Comparison of ENCODE assay signal across 8 cellular contexts in genomic region chr10:97736403-97736901, GRCh38. TPM values are rescaled to one million over a fixed set of nuclear protein-coding genes. Genes with fewer than 3 reads are reported as not detected.
DNase-seq lines count a peak whose midpoint lies in the region; ATAC-seq and TF ChIP-seq lines count a peak whose summit lies in the region.

No MANE protein-coding gene starts in this region.

- H3K9me3 Mint-ChIP-seq in CD4-positive, CD25-positive, alpha-beta regulatory T cell = no peaks in the 10 kb centered on the region
- no peaks in the 10 kb centered on the region for H3K9me3 Mint-ChIP-seq in osteocyte (ENCODE audit: unreplicated experiment)

- peaks cover 20% of the 10 kb centered on the region for H3K36me3 ChIP-seq in CD4-positive, CD25-positive, alpha-beta regulatory T cell (ENCODE audit: control insufficient read depth, insufficient read depth, low read length)
- peaks cover 26% of the 10 kb centered on the region for H3K36me3 ChIP-seq in MG63
- peaks cover 14 to 26% of the 10 kb centered on the region in 2 donors for H3K36me3 ChIP-seq in duodenal mucosa (ENCODE audit: control insufficient read depth in 1 of 2, insufficient read depth in 2 of 2, low read length in 2 of 2)

- H3K27me3 Mint-ChIP-seq in CD4-positive, CD25-positive, alpha-beta regulatory T cell = peaks cover 4% of the 10 kb centered on the region
- no peaks in the 10 kb centered on the region for H3K27me3 Mint-ChIP-seq in osteocyte (ENCODE audit: unreplicated experiment)

- H3K4me1 ChIP-seq in CD4-positive, CD25-positive, alpha-beta regulatory T cell (ENCODE audit: control insufficient read depth, insufficient read depth, low read length, poor library complexity, severe bottlenecking) = peaks cover 38% of the 10 kb centered on the region
- peaks cover 11 to 20% of the 10 kb centered on the region in 2 donors for H3K4me1 ChIP-seq in duodenal mucosa (ENCODE audit: control insufficient read depth in 1 of 2, insufficient read depth in 2 of 2, low read length in 2 of 2)

- H3K4me3 ChIP-seq in CD4-positive, CD25-positive, alpha-beta regulatory T cell (ENCODE audit: low read depth, low read length) = peak overlapping the region; percentile 95
- H3K4me3 ChIP-seq in MG63 (peak overlapping the region; percentile 95), duodenal mucosa (ENCODE audit: low read depth in 1 of 2, low read length in 2 of 2) (peak overlapping the region; percentile 97 to 98)

- peak overlapping the region; percentile 97 to 98 for H3K9ac ChIP-seq in duodenal mucosa (ENCODE audit: low read depth in 1 of 2, low read length in 2 of 2)

- TF ChIP-seq CTCF in osteocyte (IDR thresholded peaks at IDR 0.05) = no peak

- peak overlapping the region; percentile 99 to 100 (median 99) for H3K4me3 Mint-ChIP-seq in CD4-positive, CD25-positive, alpha-beta regulatory T cell
- peak overlapping the region; percentile 96 for H3K4me3 Mint-ChIP-seq in osteocyte (ENCODE audit: unreplicated experiment)

- peak in 1 of 2 donors; percentile 1 for ATAC-seq in CD4-positive, CD25-positive, alpha-beta regulatory T cell (ENCODE audit: low read depth in 2 of 2)
- peak; percentile 13 for ATAC-seq in GM21723 (IDR thresholded peaks at IDR 0.05; ENCODE audit: unreplicated experiment)

- peaks cover 19 to 53% (median 34%) of the 10 kb centered on the region in 4 donors for H3K4me1 Mint-ChIP-seq in CD4-positive, CD25-positive, alpha-beta regulatory T cell
- H3K4me1 Mint-ChIP-seq in osteocyte (ENCODE audit: unreplicated experiment) = peaks cover 32% of the 10 kb centered on the region

- peak overlapping the region; percentile 92 for H3K27ac ChIP-seq in CD4-positive, CD25-positive, alpha-beta regulatory T cell (ENCODE audit: insufficient read depth, low read length, poor library complexity, severe bottlenecking)
- H3K27ac ChIP-seq in duodenal mucosa (ENCODE audit: low read depth, low read length) = no peak overlapping the region

- H3K9me3 ChIP-seq in CD4-positive, CD25-positive, alpha-beta regulatory T cell (ENCODE audit: control insufficient read depth in 2 of 2, low read length in 2 of 2) = no peaks in the 10 kb centered on the region
- H3K9me3 ChIP-seq in MG63 = no peaks in the 10 kb centered on the region
- no peaks in the 10 kb centered on the region for H3K9me3 ChIP-seq in duodenal mucosa (ENCODE audit: control insufficient read depth in 1 of 2, low read length in 2 of 2)

- H3K36me3 Mint-ChIP-seq in CD4-positive, CD25-positive, alpha-beta regulatory T cell = peaks cover 31% of the 10 kb centered on the region
- peaks cover 16% of the 10 kb centered on the region for H3K36me3 Mint-ChIP-seq in osteocyte (ENCODE audit: unreplicated experiment)

- no peak for DNase-seq in CD4-positive, CD25-positive, alpha-beta regulatory T cell
- no peak for DNase-seq in MG63
- DNase-seq in osteocyte (ENCODE audit: extremely low spot score, unreplicated experiment) = no peak
- DNase-seq in cerebellum (ENCODE audit: low spot score) = no peak
- no peak for DNase-seq in activated CD8-positive, alpha-beta memory T cell treated with anti-CD3 and anti-CD28 coated beads for 24 hours
- DNase-seq in stimulated activated naive CD4-positive, alpha-beta T cell (lab: John Stamatoyannopoulos, UW) = no peak

- no peaks in the 10 kb centered on the region for H3K27me3 ChIP-seq in CD4-positive, CD25-positive, alpha-beta regulatory T cell (ENCODE audit: control insufficient read depth, insufficient read depth, low read length)
- H3K27me3 ChIP-seq in MG63 (no peaks in the 10 kb centered on the region), duodenal mucosa (ENCODE audit: control insufficient read depth in 1 of 2, insufficient read depth in 2 of 2, low read length in 2 of 2) (no peaks in the 10 kb centered on the region)

- peak overlapping the region in 2 of 3 donors; percentile 98 to 99 for H3K27ac Mint-ChIP-seq in CD4-positive, CD25-positive, alpha-beta regulatory T cell
- H3K27ac Mint-ChIP-seq in osteocyte (ENCODE audit: unreplicated experiment) = peak overlapping the region; percentile 97

RNA-seq across cellular contexts. Expression of gene ZFYVE27, which starts 0.5 kb away (rescaled TPM):
- total RNA-seq in CD4-positive, CD25-positive, alpha-beta regulatory T cell = 86.9 TPM
- polyA plus RNA-seq in CD4-positive, CD25-positive, alpha-beta regulatory T cell = 10 to 100 TPM; 22.4 to 46.4 (median 42.6) TPM
- total RNA-seq in MG63 (2014; rRNA removed; shearing (Covaris generic); ENCODE audit: low replicate concordance) = 9.2 and 18.2 TPM in 2 replicates
- total RNA-seq in osteocyte (22.5 and 27.0 TPM in 2 replicates), cerebellum (38.5 TPM)

RNA-seq across cellular contexts. Expression of gene MARVELD1, which starts 22.9 kb away (rescaled TPM):
- 0.62 TPM for total RNA-seq in CD4-positive, CD25-positive, alpha-beta regulatory T cell
- polyA plus RNA-seq in CD4-positive, CD25-positive, alpha-beta regulatory T cell = not detected
- 47.5 and 63.5 TPM in 2 replicates for total RNA-seq in MG63 (2014; rRNA removed; shearing (Covaris generic); ENCODE audit: low replicate concordance)
- total RNA-seq in osteocyte (107 and 111 TPM in 2 replicates), cerebellum (3.6 TPM)

RNA-seq across cellular contexts. Expression of gene SFRP5, which starts 35.3 kb away (rescaled TPM):
- not detected for total RNA-seq in CD4-positive, CD25-positive, alpha-beta regulatory T cell
- polyA plus RNA-seq in CD4-positive, CD25-positive, alpha-beta regulatory T cell = under 1 TPM in 3 of 4 donors, not detected in 1; 0.34 to 0.93 (median 0.43) TPM
- total RNA-seq in MG63 (2014; rRNA removed; shearing (Covaris generic); ENCODE audit: low replicate concordance) = not detected in 2 replicates
- total RNA-seq in osteocyte (not detected in 2 replicates), cerebellum (1.5 TPM)

RNA-seq across cellular contexts. Expression of gene AVPI1, which starts 49.4 kb away (rescaled TPM):
- 11.1 TPM for total RNA-seq in CD4-positive, CD25-positive, alpha-beta regulatory T cell
- polyA plus RNA-seq in CD4-positive, CD25-positive, alpha-beta regulatory T cell = 1 to 10 TPM; 1.9 to 3.2 (median 2.9) TPM
- total RNA-seq in MG63 (2014; rRNA removed; shearing (Covaris generic); ENCODE audit: low replicate concordance) = 14.2 and 20.0 TPM in 2 replicates
- total RNA-seq in osteocyte (4.5 and 5.7 TPM in 2 replicates), cerebellum (1.3 TPM)

Comparison
In these comparisons a context has a peak if more than half of its experiments do, and no peak if none do; other contexts are left out.
1. RNA of gene MARVELD1, which starts 22.9 kb away (total RNA-seq): 107 to 111 TPM in osteocyte and 47.5 to 63.5 TPM in MG63; 3.6 TPM in cerebellum (single experiment) and 0.62 TPM in CD4-positive, CD25-positive, alpha-beta regulatory T cell (single experiment); every median in the first group is over 10 times any median in the second.
2. Peak in every context shown above with its lines, with median percentiles within 50 percentile points of each other: H3K4me3 ChIP-seq.